7 cellular contexts compared by ENCODE assay signal in the genomic region with DNA sequence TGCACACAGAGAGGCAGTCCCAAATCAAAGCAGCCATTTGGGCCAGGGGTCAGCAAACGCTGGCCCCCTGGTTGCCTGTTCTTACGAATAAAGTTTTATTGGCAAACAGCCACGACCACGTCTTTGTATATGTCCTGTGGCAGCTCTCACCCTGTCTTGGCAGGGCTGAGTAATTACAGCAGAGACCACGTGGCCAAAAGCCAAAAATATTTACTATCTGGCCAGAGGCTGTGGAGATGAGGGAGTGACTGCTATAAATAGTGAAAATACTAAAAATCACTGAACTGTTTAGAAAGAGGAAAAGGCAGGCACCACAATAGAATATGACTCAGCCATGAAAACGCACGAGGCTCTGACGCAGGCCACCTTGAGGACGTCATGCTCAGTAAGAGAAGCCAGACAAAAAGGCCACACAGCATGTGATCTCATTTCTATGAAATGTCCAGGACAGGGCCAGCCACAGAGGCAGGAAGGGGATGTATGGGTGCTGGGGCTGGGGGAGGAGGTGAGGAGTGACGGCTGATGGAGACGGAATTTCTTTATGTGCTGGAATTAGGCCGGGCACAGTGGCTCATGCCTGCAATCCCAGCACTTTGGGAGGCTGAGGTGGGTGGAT. TPM values are rescaled to one million over a fixed set of nuclear protein-coding genes. Genes with fewer than 3 reads are reported as not detected.
A peak's percentile ranks its signal among the peaks of the same experiment; 100 is the strongest.
DNase-seq lines count a peak whose midpoint lies in the region; ATAC-seq and TF ChIP-seq lines count a peak whose summit lies in the region.

No MANE protein-coding gene starts in this region.

- intact Hi-C loops in testis (cut with DNase I; ENCODE audit: low total_unique reads): no loop called here

- H3K4me3 ChIP-seq in astrocyte of the cerebellum (ENCODE audit: low read depth, low read length) (no peak overlapping the region), kidney epithelial cell (ENCODE audit: low read depth, low read length) (no peak overlapping the region), testis (no peak overlapping the region)

- TF ChIP-seq POLR2A in testis (IDR thresholded peaks at IDR 0.05): no peak

- no peak for ATAC-seq in GM21447 (IDR thresholded peaks at IDR 0.05; ENCODE audit: unreplicated experiment)

- DNase-seq in HUDEP-2 (lab: John Stamatoyannopoulos, UW; ENCODE audit: unreplicated experiment in 76 of 76) (peak in 57 of 76 experiments; percentile 15 to 79 (median 49)), astrocyte of the cerebellum (ENCODE audit: low read depth) (peak; percentile 99), kidney epithelial cell (ENCODE audit: low read depth) (peak; percentile 99), testis (peak; percentile 74), NCI-H187 (lab: John Stamatoyannopoulos, UW) (no peak), DMS79 treated with DMSO at 0.1 percent for 48 hours (lab: John Stamatoyannopoulos, UW) (no peak)

- H3K36me3 ChIP-seq in kidney epithelial cell (ENCODE audit: control insufficient read depth, insufficient read depth, low read length) (peaks cover 4% of the 10 kb centered on the region), testis (ENCODE audit: low read depth, missing control alignments) (no peaks in the 10 kb centered on the region)

- peak overlapping the region; percentile 42 to 62 for H3K27ac ChIP-seq in testis

- no peaks in the 10 kb centered on the region for H3K9me3 ChIP-seq in testis

- in situ Hi-C loops in astrocyte of the cerebellum (cut with HindIII; ENCODE audit: low sequenced_read_pairs): no loop called here

- TF ChIP-seq CTCF in astrocyte of the cerebellum (IDR thresholded peaks at IDR 0.05; ENCODE audit: low read depth, low read length, missing control alignments) (no peak), kidney epithelial cell (IDR thresholded peaks at IDR 0.05; ENCODE audit: insufficient read depth, low read length, poor library complexity, severe bottlenecking) (no peak), testis (IDR thresholded peaks at IDR 0.05) (no peak)

- H3K27me3 ChIP-seq in kidney epithelial cell (ENCODE audit: control insufficient read depth, insufficient read depth, low read length) (no peaks in the 10 kb centered on the region), testis (no peaks in the 10 kb centered on the region)

- WGBS in testis, 2 donors: 41 to 45% methylated on average over 12 of the region's 12 CpGs

- peaks cover 7% of the 10 kb centered on the region for H3K4me1 ChIP-seq in testis

RNA-seq across cellular contexts. Expression of gene SMIM24, which starts 29.4 kb away (rescaled TPM):
- total RNA-seq in kidney epithelial cell: 8.1 and 14.7 TPM in 2 replicates
- total RNA-seq in testis: 1 to 10 TPM; 1.3 to 3.1 TPM
- 10.1 TPM for polyA plus RNA-seq in testis (ENCODE audit: insufficient read depth, low read depth, low replicate concordance)

RNA-seq across cellular contexts. Expression of gene SMIM44, which starts 32.3 kb away (rescaled TPM):
- 0.62 and 1.2 TPM in 2 replicates for total RNA-seq in kidney epithelial cell
- not detected for total RNA-seq in testis
- polyA plus RNA-seq in testis (ENCODE audit: insufficient read depth, low read depth, low replicate concordance): not detected

RNA-seq across cellular contexts. Expression of gene DOHH, which starts 49.6 kb away (rescaled TPM):
- total RNA-seq in kidney epithelial cell: 32.9 and 33.0 TPM in 2 replicates
- total RNA-seq in testis: 10 to 100 TPM; 23.5 to 29.1 TPM
- polyA plus RNA-seq in testis (ENCODE audit: insufficient read depth, low read depth, low replicate concordance): 10.7 TPM

RNA-seq across cellular contexts. Expression of gene FZR1, which starts 55.2 kb away (rescaled TPM):
- total RNA-seq in kidney epithelial cell (51.9 and 57.6 TPM in 2 replicates), testis (10 to 100 TPM; 91.2 to 95.1 TPM)
- 123 TPM for polyA plus RNA-seq in testis (ENCODE audit: insufficient read depth, low read depth, low replicate concordance)

Comparison
In these comparisons a context has a peak if more than half of its experiments do, and no peak if none do; other contexts are left out.
1. DNase-seq: peak in HUDEP-2 (57 of 76), astrocyte of the cerebellum (single experiment), kidney epithelial cell (single experiment) and testis (single experiment); none in NCI-H187 (0 of 2) and DMS79 treated with DMSO at 0.1 percent for 48 hours (single experiment).